In the genomic region with DNA sequence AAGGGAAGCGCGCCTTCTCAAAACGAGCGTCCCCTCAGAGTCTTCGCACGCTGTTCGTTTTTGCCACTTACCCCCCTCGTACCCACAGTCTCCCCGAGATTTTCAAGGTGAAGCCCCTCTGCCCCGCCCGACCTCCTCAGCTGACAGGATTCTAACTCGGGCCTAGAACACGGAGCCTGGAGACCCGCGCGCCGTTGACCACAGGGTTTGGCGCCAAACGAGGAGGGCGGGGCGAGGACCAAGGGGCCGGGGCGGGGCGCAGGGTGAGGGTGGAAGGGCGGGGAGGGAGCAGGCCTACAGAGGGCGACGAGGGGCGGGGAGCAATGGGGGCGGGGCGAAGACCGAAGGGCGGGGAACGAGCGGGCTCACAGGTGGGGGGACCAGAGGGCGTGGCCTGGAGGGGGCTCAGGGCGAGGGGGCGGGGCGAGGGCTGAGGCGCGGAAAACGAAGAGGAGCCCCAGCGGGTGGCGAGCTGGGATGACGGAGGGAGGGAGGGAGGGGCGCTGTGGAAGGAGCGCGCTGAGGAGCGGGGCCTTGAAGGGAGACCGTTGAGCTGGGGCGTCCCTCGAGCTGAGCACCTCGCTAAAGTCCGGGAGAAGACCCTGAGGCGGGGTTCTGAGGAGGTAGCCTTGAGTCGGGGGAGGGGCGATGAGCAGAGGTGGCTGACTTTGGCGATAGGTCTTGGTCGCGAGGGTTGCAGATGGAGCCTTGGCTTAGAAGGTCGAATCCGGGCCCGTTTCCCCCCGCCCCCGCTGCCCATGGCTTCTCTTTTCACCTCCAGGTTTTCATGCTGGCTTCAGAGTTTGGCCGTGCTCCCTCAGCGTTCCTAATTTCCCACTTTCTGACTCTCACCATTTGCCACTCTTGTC, we compare ENCODE assay signal across 8 cellular contexts. TPM values are rescaled to one million over a fixed set of nuclear protein-coding genes. Genes with fewer than 3 reads are reported as not detected.
DNase-seq lines count a peak whose midpoint lies in the region; ATAC-seq and TF ChIP-seq lines count a peak whose summit lies in the region.

A gene with protein sequence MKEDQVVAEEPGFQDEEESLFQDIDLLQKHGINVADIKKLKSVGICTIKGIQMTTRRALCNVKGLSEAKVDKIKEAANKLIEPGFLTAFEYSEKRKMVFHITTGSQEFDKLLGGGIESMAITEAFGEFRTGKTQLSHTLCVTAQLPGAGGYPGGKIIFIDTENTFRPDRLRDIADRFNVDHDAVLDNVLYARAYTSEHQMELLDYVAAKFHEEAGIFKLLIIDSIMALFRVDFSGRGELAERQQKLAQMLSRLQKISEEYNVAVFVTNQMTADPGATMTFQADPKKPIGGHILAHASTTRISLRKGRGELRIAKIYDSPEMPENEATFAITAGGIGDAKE (minus strand): TSS at position 212 of the 869 bp plus-strand sequence. CDS start 1,927 bp downstream, outside the sequence.

- H3K36me3 ChIP-seq in CD8-positive, alpha-beta memory T cell (ENCODE audit: insufficient read depth, low read length), result no peaks in the 10 kb centered on the region
- no peaks in the 10 kb centered on the region for H3K36me3 ChIP-seq in transverse colon

- peaks cover 13 to 23% (median 20%) of the 10 kb centered on the region in 3 donors for H3K4me1 Mint-ChIP-seq in CD8-positive, alpha-beta memory T cell
- peaks cover 10% of the 10 kb centered on the region for H3K4me1 Mint-ChIP-seq in T-helper 17 cell

- no peaks in the 10 kb centered on the region for H3K27me3 ChIP-seq in CD8-positive, alpha-beta memory T cell (ENCODE audit: insufficient read depth, low read length, poor library complexity, severe bottlenecking)
- no peaks in the 10 kb centered on the region for H3K27me3 ChIP-seq in transverse colon

- intact Hi-C loops in left cardiac atrium (cut with DNase I) (loop anchor here (5.0 to 10.0 kb wide), 5 partner anchors 63 to 518 kb away; a partner anchor contains a TSS), posterior cingulate gyrus (cut with DNase I) (loop anchor here (5.0 kb wide), 2 partner anchors 63 to 503 kb away; a partner anchor contains a TSS), transverse colon (cut with DNase I; ENCODE audit: low total_unique reads) (loop anchor here (2.0 kb wide), 1 partner anchor 63 kb away; a partner anchor contains a TSS)

- ATAC-seq in GM21825 (IDR thresholded peaks at IDR 0.05; ENCODE audit: unreplicated experiment) (peak; percentile 71), T-helper 17 cell (peak; percentile 95), left cardiac atrium (peak; percentile 98 to 99)

- peak within 1 kb of the TSS; percentile 74 for H3K27ac ChIP-seq in CD8-positive, alpha-beta memory T cell (ENCODE audit: low read depth, low read length)
- peak within 1 kb of the TSS; percentile 77 to 81 (median 78) for H3K27ac ChIP-seq in transverse colon

- peak; percentile 85 to 99 (median 95) for DNase-seq in CD8-positive, alpha-beta memory T cell
- DNase-seq in NCI-H1105 treated with DMSO at 0.1 percent for 48 hours (lab: John Stamatoyannopoulos, UW) (peak; percentile 79), T-helper 17 cell (peak; percentile 88 to 100 (median 99)), amniotic epithelial cell (ENCODE audit: low read depth) (peak; percentile 78), left cardiac atrium (peak; percentile 95), posterior cingulate gyrus (peak; percentile 59 to 95 (median 80)), transverse colon (peak; percentile 96)

- H3K4me1 ChIP-seq in CD8-positive, alpha-beta memory T cell (ENCODE audit: insufficient read depth, low read length), result peaks cover 15% of the 10 kb centered on the region
- H3K4me1 ChIP-seq in transverse colon, result peaks cover 3 to 20% (median 9%) of the 10 kb centered on the region in 4 donors

- peak within 1 kb of the TSS; percentile 91 for H3K4me3 ChIP-seq in CD8-positive, alpha-beta memory T cell (ENCODE audit: low read length)
- peak within 1 kb of the TSS; percentile 40 to 66 (median 56) for H3K4me3 ChIP-seq in transverse colon

- peak; percentile 39 for TF ChIP-seq POLR2A in transverse colon (IDR thresholded peaks at IDR 0.05)

- H3K36me3 Mint-ChIP-seq in CD8-positive, alpha-beta memory T cell, result peaks cover 0 to 1% (median 0%) of the 10 kb centered on the region in 3 donors
- H3K36me3 Mint-ChIP-seq in T-helper 17 cell (ENCODE audit: low read depth), result no peaks in the 10 kb centered on the region

- TF ChIP-seq CTCF in transverse colon (IDR thresholded peaks at IDR 0.05), result peak in 1 of 5 experiments; percentile 2

- in situ Hi-C loops in transverse colon (cut with MboI; ENCODE audit: low pct_ligation_motif_present in 1 of 4, low pct_unique_long_range_greater_than_20kb in 1 of 4, low sequenced_read_pairs in 3 of 4), result loop anchor here in 2 of 4 donors (10.0 to 25.0 kb wide), 2 partner anchors 508 to 515 kb away; a partner anchor contains a TSS

- CTCF ChIA-PET in CD8-positive, alpha-beta memory T cell (lab: Charles Lee), result interaction anchor here (0.6 kb wide), 1 partner anchor 58 kb away, joined by 3 read pairs; no protein-coding TSS in a partner anchor

- H3K4me3 Mint-ChIP-seq in CD8-positive, alpha-beta memory T cell, result peak within 1 kb of the TSS; percentile 85 to 96 (median 91)
- H3K4me3 Mint-ChIP-seq in T-helper 17 cell, result peak within 1 kb of the TSS; percentile 94

- H3K9me3 Mint-ChIP-seq in CD8-positive, alpha-beta memory T cell, result no peaks in the 10 kb centered on the region

- H3K9me3 ChIP-seq in CD8-positive, alpha-beta memory T cell (ENCODE audit: low read length), result no peaks in the 10 kb centered on the region
- H3K9me3 ChIP-seq in T-helper 17 cell (ENCODE audit: control insufficient read depth, low read length, poor library complexity, severe bottlenecking), result no peaks in the 10 kb centered on the region
- H3K9me3 ChIP-seq in transverse colon, result no peaks in the 10 kb centered on the region

- no peak for TF ChIP-seq EP300 in transverse colon (IDR thresholded peaks at IDR 0.05; ENCODE audit: low read depth)

- WGBS in transverse colon (ENCODE audit: low coverage in 1 of 2), 2 donors, result 0 to 2% methylated on average over 8 to 47 of the region's 66 CpGs

- POLR2A ChIA-PET in CD8-positive, alpha-beta memory T cell (lab: Charles Lee), result no interaction called here

- peak within 1 kb of the TSS; percentile 66 to 98 (median 94) for H3K27ac Mint-ChIP-seq in CD8-positive, alpha-beta memory T cell
- H3K27ac Mint-ChIP-seq in T-helper 17 cell, result peak within 1 kb of the TSS; percentile 75

- H3K27me3 Mint-ChIP-seq in CD8-positive, alpha-beta memory T cell, result no peaks in the 10 kb centered on the region
- no peaks in the 10 kb centered on the region for H3K27me3 Mint-ChIP-seq in T-helper 17 cell

RNA-seq across cellular contexts. Expression of the gene that starts here (rescaled TPM):
- 10 to 100 TPM; 10.9 to 17.2 TPM for total RNA-seq in CD8-positive, alpha-beta memory T cell
- not detected for polyA plus RNA-seq in CD8-positive, alpha-beta memory T cell
- total RNA-seq in T-helper 17 cell, result not detected
- total RNA-seq in left cardiac atrium, result 1 to 10 TPM; 1.2 to 1.4 TPM
- 10 to 100 TPM in 1 of 4 donors, under 1 TPM in 2, not detected in 1; 0.32 to 86.2 (median 0.68) TPM for total RNA-seq in transverse colon

Comparison
In these comparisons a context has a peak if more than half of its experiments do, and no peak if none do; other contexts are left out.
1. Peak in every context shown above with its lines: DNase-seq, ATAC-seq, H3K4me3 ChIP-seq and H3K27ac ChIP-seq.
2. Peak in DNase-seq and ATAC-seq in T-helper 17 cell; RNA of the gene not detected or under 1 TPM.